Comparison of ENCODE assay signal across 8 cellular contexts in genomic region chr17:47970725-47971511, GRCh38. TPM values are rescaled to one million over a fixed set of nuclear protein-coding genes. Genes with fewer than 3 reads are reported as not detected.
A peak's percentile ranks its signal among the peaks of the same experiment; 100 is the strongest.
DNase-seq lines count a peak whose midpoint lies in the region; ATAC-seq and TF ChIP-seq lines count a peak whose summit lies in the region.

A gene with protein sequence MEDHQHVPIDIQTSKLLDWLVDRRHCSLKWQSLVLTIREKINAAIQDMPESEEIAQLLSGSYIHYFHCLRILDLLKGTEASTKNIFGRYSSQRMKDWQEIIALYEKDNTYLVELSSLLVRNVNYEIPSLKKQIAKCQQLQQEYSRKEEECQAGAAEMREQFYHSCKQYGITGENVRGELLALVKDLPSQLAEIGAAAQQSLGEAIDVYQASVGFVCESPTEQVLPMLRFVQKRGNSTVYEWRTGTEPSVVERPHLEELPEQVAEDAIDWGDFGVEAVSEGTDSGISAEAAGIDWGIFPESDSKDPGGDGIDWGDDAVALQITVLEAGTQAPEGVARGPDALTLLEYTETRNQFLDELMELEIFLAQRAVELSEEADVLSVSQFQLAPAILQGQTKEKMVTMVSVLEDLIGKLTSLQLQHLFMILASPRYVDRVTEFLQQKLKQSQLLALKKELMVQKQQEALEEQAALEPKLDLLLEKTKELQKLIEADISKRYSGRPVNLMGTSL (plus strand): TSS chr17:47971113. CDS start chr17:47971147, 34 bp downstream.

- H3K9me3 ChIP-seq in PC-3 (ENCODE audit: low read length) (no peaks in the 10 kb centered on the region), mucosa of rectum (ENCODE audit: control insufficient read depth in 2 of 2, low read length in 2 of 2) (no peaks in the 10 kb centered on the region)

- no peaks in the 10 kb centered on the region for H3F3A ChIP-seq in PC-3 (ENCODE audit: low read length, unreplicated experiment)

- no peaks in the 10 kb centered on the region for H4K20me1 ChIP-seq in PC-3 (ENCODE audit: low read length)

- H3K4me2 ChIP-seq in PC-3 (ENCODE audit: low read length) = peak within 1 kb of the TSS; percentile 93

- POLR2A ChIA-PET in PC-3 (lab: Charles Lee; ENCODE audit: unreplicated experiment) = interaction anchor here (0.5 to 1.6 kb wide), 12 partner anchors 14 to 106 kb away, joined by 3 to 30 read pairs (median 4); partner anchors contain the start of genes NFE2L1, PNPO, PRR15L and SP2

- no peak for TF ChIP-seq EP300 in Ishikawa (IDR thresholded peaks at IDR 0.05; ENCODE audit: borderline replicate concordance)

- H3K36me3 ChIP-seq in PC-3 (ENCODE audit: low read depth, low read length) (peaks cover 12% of the 10 kb centered on the region; the same call in 1 of the 2 replicates), mucosa of rectum (ENCODE audit: control insufficient read depth in 2 of 2, insufficient read depth in 2 of 2, low read length in 2 of 2) (peaks cover 21 to 29% of the 10 kb centered on the region in 2 donors)

- H3K9me2 ChIP-seq in PC-3 (replicated peaks; ENCODE audit: low read length) = no peaks in the 10 kb centered on the region

- H3K79me2 ChIP-seq in PC-3 (ENCODE audit: low read length) = peaks cover 23% of the 10 kb centered on the region

- H2AFZ ChIP-seq in PC-3 (ENCODE audit: low read length) = peak within 1 kb of the TSS; percentile 88

- CTCF ChIA-PET in PC-3 (lab: Charles Lee) = interaction anchor here (0.5 to 2.7 kb wide), 17 partner anchors 13 to 337 kb away, joined by 3 to 60 read pairs (median 7); partner anchors contain the start of genes PNPO, PRR15L and SCRN2

- TF ChIP-seq CTCF in PC-3 (conservative IDR thresholded peaks at IDR 0.05; ENCODE audit: low read depth, low read length) (peak; percentile 94), epithelial cell of proximal tubule (conservative IDR thresholded peaks at IDR 0.05; ENCODE audit: low read depth, low read length) (peak; percentile 84)

- H3K4me1 ChIP-seq in PC-3 (ENCODE audit: insufficient read depth, low read length) (peaks cover 49% of the 10 kb centered on the region), mucosa of rectum (ENCODE audit: control insufficient read depth in 2 of 2, insufficient read depth in 2 of 2, low read length in 2 of 2) (peaks cover 25 to 35% of the 10 kb centered on the region in 2 donors)

- DNase-seq in DMS153 (lab: John Stamatoyannopoulos, UW) = peak; percentile 99
- peak; percentile 100 for DNase-seq in PC-3
- peak; percentile 98 for DNase-seq in activated T-cell treated with anti-CD3 and anti-CD28 coated beads, Interleukin-2, amount 50 U/mL, for 1 hour
- DNase-seq in epithelial cell of proximal tubule (ENCODE audit: low read depth) = peak; percentile 78
- DNase-seq in stimulated activated CD8-positive, alpha-beta memory T cell treated with anti-CD3 and anti-CD28 coated beads, Interleukin-7, amount 100 ng/mL, for 1 hour (ENCODE audit: low read depth in 2 of 2) = peak; percentile 96

- TF ChIP-seq RAD21 in Ishikawa (IDR thresholded peaks at IDR 0.05; ENCODE audit: low read depth) = peak; percentile 78

- peak within 1 kb of the TSS; percentile 73 for H3K4me3 ChIP-seq in PC-3 (ENCODE audit: low read length)
- peak within 1 kb of the TSS; percentile 90 for H3K4me3 ChIP-seq in epithelial cell of proximal tubule (ENCODE audit: low read depth, low read length)
- H3K4me3 ChIP-seq in mucosa of rectum (ENCODE audit: low read length in 2 of 2) = peak within 1 kb of the TSS; percentile 95 to 98

- BruUV-seq in PC-3 (replicated peaks; lab: Mats Ljungman, UMichigan) = TSS peak; percentile 73

- peak; percentile 94 for ATAC-seq in GM21529 (IDR thresholded peaks at IDR 0.05; ENCODE audit: unreplicated experiment)
- peak; percentile 82 for ATAC-seq in PC-3

- H3K9ac ChIP-seq in PC-3 (ENCODE audit: low read length) (peak within 1 kb of the TSS; percentile 85), mucosa of rectum (ENCODE audit: low read depth in 1 of 2, low read length in 2 of 2) (peak within 1 kb of the TSS; percentile 89 to 98)

- intact Hi-C loops in PC-3 (cut with micrococcal nuclease) = loop anchor here (1.0 to 2.0 kb wide), 7 partner anchors 22 to 130 kb away; partner anchors contain the start of genes PNPO, SCRN2 and SP2

- no peaks in the 10 kb centered on the region for H3K27me3 ChIP-seq in PC-3 (ENCODE audit: low read length)
- H3K27me3 ChIP-seq in mucosa of rectum (ENCODE audit: control insufficient read depth in 2 of 2, insufficient read depth in 2 of 2, low read length in 2 of 2) = no peaks in the 10 kb centered on the region

- H3K27ac ChIP-seq in PC-3 (ENCODE audit: low read length) = peak within 1 kb of the TSS; percentile 58
- H3K27ac ChIP-seq in mucosa of rectum (ENCODE audit: low read depth in 2 of 2, low read length in 2 of 2) = peak within 1 kb of the TSS; percentile 86

TF ChIP-seq in Ishikawa, 13 proteins besides CTCF, POLR2A, EP300 and RAD21:
- TF ChIP-seq TCF12 (IDR thresholded peaks at IDR 0.05; ENCODE audit: low read depth) (no peak), CREB1 (IDR thresholded peaks at IDR 0.05; ENCODE audit: low read depth) (peak; percentile 59), NFIC (IDR thresholded peaks at IDR 0.05) (peak; percentile 29; the same call in 1 of the 2 replicates), TEAD4 (IDR thresholded peaks at IDR 0.05) (0 out of 2 replicates have a peak, but pooled peaks have one; percentile 34), FOXM1 (IDR thresholded peaks at IDR 0.05; ENCODE audit: borderline replicate concordance, low read depth) (no peak), ZBTB7A (IDR thresholded peaks at IDR 0.05; ENCODE audit: low read depth) (0 out of 2 replicates have a peak, but pooled peaks have one; percentile 55), YY1 (IDR thresholded peaks at IDR 0.05; ENCODE audit: low read depth) (peak; percentile 73), TAF1 (IDR thresholded peaks at IDR 0.05; ENCODE audit: low read depth) (peak; percentile 64), CEBPB (IDR thresholded peaks at IDR 0.05) (no peak), EGR1 (IDR thresholded peaks at IDR 0.05) (no peak)
- TF ChIP-seq, protein P1, sequence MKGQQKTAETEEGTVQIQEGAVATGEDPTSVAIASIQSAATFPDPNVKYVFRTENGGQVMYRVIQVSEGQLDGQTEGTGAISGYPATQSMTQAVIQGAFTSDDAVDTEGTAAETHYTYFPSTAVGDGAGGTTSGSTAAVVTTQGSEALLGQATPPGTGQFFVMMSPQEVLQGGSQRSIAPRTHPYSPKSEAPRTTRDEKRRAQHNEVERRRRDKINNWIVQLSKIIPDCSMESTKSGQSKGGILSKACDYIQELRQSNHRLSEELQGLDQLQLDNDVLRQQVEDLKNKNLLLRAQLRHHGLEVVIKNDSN (IDR thresholded peaks at IDR 0.05) = peak; percentile 71
- TF ChIP-seq, protein P2, sequence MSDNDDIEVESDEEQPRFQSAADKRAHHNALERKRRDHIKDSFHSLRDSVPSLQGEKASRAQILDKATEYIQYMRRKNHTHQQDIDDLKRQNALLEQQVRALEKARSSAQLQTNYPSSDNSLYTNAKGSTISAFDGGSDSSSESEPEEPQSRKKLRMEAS (IDR thresholded peaks at IDR 0.05) = peak; percentile 100
- TF ChIP-seq, protein P3, sequence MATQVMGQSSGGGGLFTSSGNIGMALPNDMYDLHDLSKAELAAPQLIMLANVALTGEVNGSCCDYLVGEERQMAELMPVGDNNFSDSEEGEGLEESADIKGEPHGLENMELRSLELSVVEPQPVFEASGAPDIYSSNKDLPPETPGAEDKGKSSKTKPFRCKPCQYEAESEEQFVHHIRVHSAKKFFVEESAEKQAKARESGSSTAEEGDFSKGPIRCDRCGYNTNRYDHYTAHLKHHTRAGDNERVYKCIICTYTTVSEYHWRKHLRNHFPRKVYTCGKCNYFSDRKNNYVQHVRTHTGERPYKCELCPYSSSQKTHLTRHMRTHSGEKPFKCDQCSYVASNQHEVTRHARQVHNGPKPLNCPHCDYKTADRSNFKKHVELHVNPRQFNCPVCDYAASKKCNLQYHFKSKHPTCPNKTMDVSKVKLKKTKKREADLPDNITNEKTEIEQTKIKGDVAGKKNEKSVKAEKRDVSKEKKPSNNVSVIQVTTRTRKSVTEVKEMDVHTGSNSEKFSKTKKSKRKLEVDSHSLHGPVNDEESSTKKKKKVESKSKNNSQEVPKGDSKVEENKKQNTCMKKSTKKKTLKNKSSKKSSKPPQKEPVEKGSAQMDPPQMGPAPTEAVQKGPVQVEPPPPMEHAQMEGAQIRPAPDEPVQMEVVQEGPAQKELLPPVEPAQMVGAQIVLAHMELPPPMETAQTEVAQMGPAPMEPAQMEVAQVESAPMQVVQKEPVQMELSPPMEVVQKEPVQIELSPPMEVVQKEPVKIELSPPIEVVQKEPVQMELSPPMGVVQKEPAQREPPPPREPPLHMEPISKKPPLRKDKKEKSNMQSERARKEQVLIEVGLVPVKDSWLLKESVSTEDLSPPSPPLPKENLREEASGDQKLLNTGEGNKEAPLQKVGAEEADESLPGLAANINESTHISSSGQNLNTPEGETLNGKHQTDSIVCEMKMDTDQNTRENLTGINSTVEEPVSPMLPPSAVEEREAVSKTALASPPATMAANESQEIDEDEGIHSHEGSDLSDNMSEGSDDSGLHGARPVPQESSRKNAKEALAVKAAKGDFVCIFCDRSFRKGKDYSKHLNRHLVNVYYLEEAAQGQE (IDR thresholded peaks at IDR 0.05; ENCODE audit: low read depth) = no peak

RNA-seq across cellular contexts. Expression of the gene that starts here (rescaled TPM):
- 193 and 209 TPM in 2 replicates for total RNA-seq in PC-3 (2014; rRNA removed)
- 71.0 and 111 TPM in 2 replicates for total RNA-seq in epithelial cell of proximal tubule

Comparison
In these comparisons a context has a peak if more than half of its experiments do, and no peak if none do; other contexts are left out.
1. Peak in every context shown above with its lines: DNase-seq, ATAC-seq, H3K4me3 ChIP-seq and H3K27ac ChIP-seq.